ENCODE assay signal across 8 cellular contexts in the genomic region with DNA sequence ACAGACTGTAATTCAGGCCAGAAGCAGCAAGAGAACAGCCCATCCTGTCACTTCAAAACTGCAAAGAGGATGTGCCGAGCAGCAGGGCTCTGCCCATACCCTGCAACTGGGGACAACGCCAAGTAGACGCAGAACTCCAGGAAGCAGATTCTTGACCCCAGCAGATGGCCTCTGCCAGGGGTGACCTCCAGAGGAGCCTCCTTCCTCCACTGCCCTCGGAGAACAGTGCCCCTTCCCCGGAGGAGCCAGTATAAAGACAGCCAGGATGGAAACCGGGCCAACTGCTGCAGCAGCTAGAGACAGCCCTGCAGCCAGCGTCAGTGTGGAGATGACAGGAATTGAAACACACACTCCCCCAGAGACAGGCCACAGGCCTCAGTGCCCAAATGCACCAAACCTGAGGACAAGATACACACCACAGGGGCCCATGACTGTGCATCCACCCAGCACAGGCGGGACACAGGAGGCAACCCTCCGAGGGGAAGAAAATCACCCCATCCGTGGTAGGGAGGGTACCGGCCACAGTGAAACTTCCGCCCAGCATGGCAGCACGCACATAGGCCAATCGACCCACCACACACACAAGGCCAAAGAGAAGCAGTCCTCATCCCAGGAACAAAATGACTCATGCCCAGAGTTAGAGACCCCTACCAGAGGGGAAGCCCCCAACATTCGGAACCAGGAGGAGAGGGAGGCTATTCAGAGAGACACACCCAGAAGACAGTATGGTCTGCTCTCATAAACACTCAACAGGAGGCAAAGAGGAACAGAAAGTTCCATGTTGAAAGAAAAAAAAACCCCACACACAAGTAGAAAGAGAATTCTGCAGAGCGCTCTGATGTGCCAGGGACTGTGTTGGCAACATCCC. TPM values are rescaled to one million over a fixed set of nuclear protein-coding genes. Genes with fewer than 3 reads are reported as not detected.
DNase-seq lines count a peak whose midpoint lies in the region; ATAC-seq and TF ChIP-seq lines count a peak whose summit lies in the region.

No MANE protein-coding gene starts in this region.

- 69% methylated on average over 16 of the region's 16 CpGs for WGBS in smooth muscle cell (ENCODE audit: low lambda C conversion rate)

- H3K9ac ChIP-seq in fibroblast of lung (ENCODE audit: insufficient read depth, low read length) = no peak overlapping the region
- H3K9ac ChIP-seq in smooth muscle cell (ENCODE audit: low read depth) = no peak overlapping the region

- H3K9me3 ChIP-seq in fibroblast of lung (ENCODE audit: control insufficient read depth, insufficient read depth, low read depth, low read length) (no peaks in the 10 kb centered on the region), smooth muscle cell (replicated peaks; ENCODE audit: low read depth) (no peaks in the 10 kb centered on the region)

- H3K4me2 ChIP-seq in fibroblast of lung (ENCODE audit: extremely low read depth, insufficient read depth, low read length) = peak overlapping the region; percentile 85
- H3K4me2 ChIP-seq in smooth muscle cell = peak overlapping the region; percentile 93

- peak overlapping the region; percentile 80 for H3K27ac Mint-ChIP-seq in activated CD4-positive, alpha-beta T cell treated with anti-CD3 and anti-CD28 coated beads, Interleukin-2, amount 10 ng/mL, durations not matched to agents 7 days and 5 days
- H3K27ac Mint-ChIP-seq in T-cell = peak overlapping the region; percentile 80 to 84

- peaks cover 12% of the 10 kb centered on the region for H3K36me3 ChIP-seq in fibroblast of lung (ENCODE audit: control insufficient read depth, insufficient read depth, low read length)
- H3K36me3 ChIP-seq in smooth muscle cell (ENCODE audit: low read depth) = no peaks in the 10 kb centered on the region

- peaks cover 36% of the 10 kb centered on the region for H3K4me1 ChIP-seq in fibroblast of lung (ENCODE audit: control insufficient read depth, extremely low read depth, insufficient read depth, low read length)
- H3K4me1 ChIP-seq in smooth muscle cell (ENCODE audit: low read depth) = peaks cover 24% of the 10 kb centered on the region

- ATAC-seq in HG02938 (IDR thresholded peaks at IDR 0.05; ENCODE audit: unreplicated experiment) (peak; percentile 45), T-cell (replicated peaks in 1 of 4) (no peak), GM18873 (IDR thresholded peaks at IDR 0.05; ENCODE audit: low FRiP score, unreplicated experiment) (no peak)

- peak overlapping the region; percentile 77 for H3K27ac ChIP-seq in fibroblast of lung (ENCODE audit: insufficient read depth, low read length)
- H3K27ac ChIP-seq in smooth muscle cell (ENCODE audit: low read depth) = peak overlapping the region; percentile 67

- TF ChIP-seq CTCF in fibroblast of lung (conservative IDR thresholded peaks at IDR 0.05 in 1 of 2, IDR thresholded peaks at IDR 0.05 in 1 of 2; ENCODE audit: low read depth in 1 of 2, low read length in 2 of 2) = no peak
- TF ChIP-seq CTCF in smooth muscle cell (IDR thresholded peaks at IDR 0.05; ENCODE audit: borderline replicate concordance, insufficient read depth, poor library complexity, severe bottlenecking) = no peak

- peak overlapping the region; percentile 96 to 100 (median 98) for H3K4me3 ChIP-seq in fibroblast of lung (replicated peaks in 1 of 4; ENCODE audit: control extremely low read depth in 1 of 4, insufficient read depth in 1 of 4, low read depth in 3 of 4, low read length in 4 of 4)
- no peak overlapping the region for H3K4me3 ChIP-seq in smooth muscle cell

- no peaks in the 10 kb centered on the region for H3K27me3 ChIP-seq in fibroblast of lung (ENCODE audit: control insufficient read depth, insufficient read depth, low read length)
- H3K27me3 ChIP-seq in smooth muscle cell (ENCODE audit: low read depth) = no peaks in the 10 kb centered on the region

- H3K79me2 ChIP-seq in fibroblast of lung (ENCODE audit: control insufficient read depth, insufficient read depth, low read length) = peaks cover 98% of the 10 kb centered on the region
- H3K79me2 ChIP-seq in smooth muscle cell (ENCODE audit: low read depth) = peaks cover 96% of the 10 kb centered on the region

- H3K36me3 Mint-ChIP-seq in activated CD4-positive, alpha-beta T cell treated with anti-CD3 and anti-CD28 coated beads, Interleukin-2, amount 10 ng/mL, durations not matched to agents 7 days and 5 days (ENCODE audit: low read depth) = peaks cover 10% of the 10 kb centered on the region
- peaks cover 13% of the 10 kb centered on the region for H3K36me3 Mint-ChIP-seq in T-cell

- H3K27me3 Mint-ChIP-seq in activated CD4-positive, alpha-beta T cell treated with anti-CD3 and anti-CD28 coated beads, Interleukin-2, amount 10 ng/mL, durations not matched to agents 7 days and 5 days = no peaks in the 10 kb centered on the region
- H3K27me3 Mint-ChIP-seq in T-cell = no peaks in the 10 kb centered on the region

- no peak for DNase-seq in activated CD4-positive, alpha-beta T cell treated with anti-CD3 and anti-CD28 coated beads, Interleukin-2, amount 10 ng/mL, durations not matched to agents 7 days and 5 days
- no peak for DNase-seq in activated CD4-positive, alpha-beta T cell treated with anti-CD3 and anti-CD28 coated beads for 1 hour
- DNase-seq in T-cell = no peak
- no peak for DNase-seq in fibroblast of lung (ENCODE audit: low read depth in 2 of 2)
- no peak for DNase-seq in smooth muscle cell (lab: John Stamatoyannopoulos, UW; ENCODE audit: unreplicated experiment)
- no peak for DNase-seq in OCI-M1 (lab: John Stamatoyannopoulos, UW)

- CTCF ChIA-PET in activated CD4-positive, alpha-beta T cell treated with anti-CD3 and anti-CD28 coated beads, Interleukin-2, amount 10 ng/mL, durations not matched to agents 7 days and 5 days (lab: Charles Lee) = interaction anchor here (4.6 to 10.0 kb wide), 3 partner anchors 12 to 114 kb away, joined by 57 to 83 read pairs (median 82); no protein-coding TSS in a partner anchor
- CTCF ChIA-PET in T-cell (lab: Charles Lee) = interaction anchor here (0.8 to 2.2 kb wide), 3 partner anchors 12 to 117 kb away, joined by 3 to 8 read pairs (median 3); no protein-coding TSS in a partner anchor

- peaks cover 73% of the 10 kb centered on the region for H3K4me1 Mint-ChIP-seq in activated CD4-positive, alpha-beta T cell treated with anti-CD3 and anti-CD28 coated beads, Interleukin-2, amount 10 ng/mL, durations not matched to agents 7 days and 5 days
- peaks cover 57 to 77% (median 72%) of the 10 kb centered on the region in 3 donors for H3K4me1 Mint-ChIP-seq in T-cell

- H3K9me3 Mint-ChIP-seq in activated CD4-positive, alpha-beta T cell treated with anti-CD3 and anti-CD28 coated beads, Interleukin-2, amount 10 ng/mL, durations not matched to agents 7 days and 5 days = no peaks in the 10 kb centered on the region
- no peaks in the 10 kb centered on the region for H3K9me3 Mint-ChIP-seq in T-cell

- peaks cover 6% of the 10 kb centered on the region for H3F3A ChIP-seq in smooth muscle cell (ENCODE audit: low read depth)

- H3K4me3 Mint-ChIP-seq in activated CD4-positive, alpha-beta T cell treated with anti-CD3 and anti-CD28 coated beads, Interleukin-2, amount 10 ng/mL, durations not matched to agents 7 days and 5 days = peak overlapping the region; percentile 98
- H3K4me3 Mint-ChIP-seq in T-cell = peak overlapping the region; percentile 91 to 96 (median 92)

- H4K20me1 ChIP-seq in fibroblast of lung (ENCODE audit: control insufficient read depth, extremely low read depth, insufficient read depth, low read length) (peaks cover 23% of the 10 kb centered on the region), smooth muscle cell (ENCODE audit: low read depth) (peaks cover 95% of the 10 kb centered on the region)

- H2AFZ ChIP-seq in fibroblast of lung (ENCODE audit: low read length) = no peak overlapping the region
- no peak overlapping the region for H2AFZ ChIP-seq in smooth muscle cell (ENCODE audit: low read depth)

- POLR2A ChIA-PET in activated CD4-positive, alpha-beta T cell treated with anti-CD3 and anti-CD28 coated beads, Interleukin-2, amount 10 ng/mL, durations not matched to agents 7 days and 5 days (lab: Charles Lee) = no interaction called here
- POLR2A ChIA-PET in T-cell (lab: Charles Lee) = interaction anchor here in 1 of 2 donors (0.6 to 2.1 kb wide), 3 partner anchors 8 to 161 kb away, joined by 3 to 17 read pairs (median 3); no protein-coding TSS in a partner anchor

RNA-seq across cellular contexts. Expression of a gene that starts 5.6 kb away (rescaled TPM):
- total RNA-seq in activated CD4-positive, alpha-beta T cell treated with anti-CD3 and anti-CD28 coated beads, Interleukin-2, amount 10 ng/mL, durations not matched to agents 7 days and 5 days = 100 to 1,000 TPM; 206 to 237 TPM
- total RNA-seq in T-cell (100 to 1,000 TPM; 267 to 636 (median 395) TPM), fibroblast of lung (396 and 762 TPM in 2 replicates), smooth muscle cell (229 and 240 TPM in 2 replicates)
- polyA plus RNA-seq in fibroblast of lung (209 and 220 TPM in 2 replicates), smooth muscle cell (27.2 and 58.8 TPM in 2 replicates)
- polyA plus RNA-seq in fibroblast of lung (2012) = 281 and 392 TPM in 2 replicates
- 340 and 357 TPM in 2 replicates for polyA minus RNA-seq in fibroblast of lung (ENCODE audit: low replicate concordance)

RNA-seq across cellular contexts. Expression of a gene that starts 32.7 kb away (rescaled TPM):
- total RNA-seq in activated CD4-positive, alpha-beta T cell treated with anti-CD3 and anti-CD28 coated beads, Interleukin-2, amount 10 ng/mL, durations not matched to agents 7 days and 5 days = 1,000 to 10,000 TPM; 1,239 to 1,470 TPM
- total RNA-seq in T-cell = 1,000 to 10,000 TPM; 1,908 to 2,187 (median 2,119) TPM
- total RNA-seq in fibroblast of lung = 1,405 and 1,825 TPM in 2 replicates
- polyA plus RNA-seq in fibroblast of lung = 1,308 and 1,333 TPM in 2 replicates
- polyA plus RNA-seq in fibroblast of lung (2012) = 1,642 and 1,675 TPM in 2 replicates
- 2,187 and 2,476 TPM in 2 replicates for polyA minus RNA-seq in fibroblast of lung (ENCODE audit: low replicate concordance)
- total RNA-seq in smooth muscle cell = 773 and 864 TPM in 2 replicates
- polyA plus RNA-seq in smooth muscle cell = 433 and 463 TPM in 2 replicates

RNA-seq across cellular contexts. Expression of a gene that starts 50.3 kb away (rescaled TPM):
- total RNA-seq in activated CD4-positive, alpha-beta T cell treated with anti-CD3 and anti-CD28 coated beads, Interleukin-2, amount 10 ng/mL, durations not matched to agents 7 days and 5 days = 10 to 100 TPM; 24.1 to 26.0 TPM
- total RNA-seq in T-cell = 10 to 100 TPM; 35.2 to 56.0 (median 42.9) TPM
- total RNA-seq in fibroblast of lung = 6.9 and 7.8 TPM in 2 replicates
- polyA plus RNA-seq in fibroblast of lung = 5.5 and 6.8 TPM in 2 replicates
- 7.1 and 9.5 TPM in 2 replicates for polyA plus RNA-seq in fibroblast of lung (2012)
- polyA minus RNA-seq in fibroblast of lung (ENCODE audit: low replicate concordance) = 5.9 and 7.1 TPM in 2 replicates
- total RNA-seq in smooth muscle cell = 3.0 and 5.5 TPM in 2 replicates
- polyA plus RNA-seq in smooth muscle cell = 15.9 and 18.6 TPM in 2 replicates
